ENCODE assay signal across 8 cellular contexts in the genomic region with DNA sequence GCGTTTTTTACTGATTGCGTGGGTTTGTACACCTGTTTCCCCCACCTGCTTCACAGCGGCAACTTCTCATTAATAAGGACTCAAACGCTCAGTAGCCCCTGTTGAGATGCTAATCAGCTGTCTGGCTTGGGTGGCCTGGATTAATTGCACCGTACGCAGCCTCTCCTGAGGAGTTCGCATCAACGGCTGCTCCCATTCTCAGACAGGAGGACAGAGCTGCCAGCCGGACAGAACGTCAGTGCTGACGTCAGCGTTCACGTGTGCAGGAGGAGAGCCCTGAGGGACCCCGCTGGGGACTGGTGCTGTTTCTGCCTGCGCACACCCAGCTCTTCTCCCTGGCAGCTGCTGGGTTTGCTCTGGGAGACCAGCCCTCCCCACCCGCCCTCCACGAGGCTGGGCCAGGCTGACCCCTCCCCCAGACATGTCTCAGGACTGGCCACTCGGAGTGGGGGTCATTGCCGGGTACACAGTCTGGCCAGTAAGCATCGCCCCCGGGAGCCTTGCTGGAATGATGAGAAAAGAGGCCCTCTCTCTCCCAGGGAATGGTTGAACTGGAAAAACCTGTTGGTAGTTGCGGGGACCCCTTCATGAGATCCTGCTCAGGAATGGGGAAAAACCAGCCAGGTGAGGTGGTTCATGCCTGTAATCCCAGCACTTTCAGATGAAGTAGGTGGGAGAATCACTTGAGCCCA. TPM values are rescaled to one million over a fixed set of nuclear protein-coding genes. Genes with fewer than 3 reads are reported as not detected.
A peak's percentile ranks its signal among the peaks of the same experiment; 100 is the strongest.
DNase-seq lines count a peak whose midpoint lies in the region; FAIRE-seq and TF ChIP-seq lines count a peak whose summit lies in the region.
"Had no signal": no experiment of that assay in that cellular context is flagged by ENCODE, and none has a peak within 500 bp of the region (broad histone marks: within the 10 kb centered on the region; RNA-seq: fewer than 3 reads in every experiment).

No MANE protein-coding gene starts in this region.

- DNase-seq in HT-29 (ENCODE audit: low spot score) = peak; percentile 94
- DNase-seq in Peyer's patch = peak in 2 of 3 donors; percentile 42 to 83
- DNase-seq in epithelial cell of proximal tubule (ENCODE audit: low read depth) = no peak
- DNase-seq in uterus = peak; percentile 60 to 62
- DNase-seq in HTR-8/SVneo (ENCODE audit: insufficient read length, low spot score) = no peak
- no peak for DNase-seq in dedifferentiated amniotic fluid mesenchymal stem cell (ENCODE audit: extremely low spot score)

- no peak for FAIRE-seq in HTR-8/SVneo (lab: Jason Lieb, UNC)

- TF ChIP-seq CTCF in Peyer's patch (IDR thresholded peaks at IDR 0.05) = no peak
- no peak for TF ChIP-seq CTCF in epithelial cell of proximal tubule (conservative IDR thresholded peaks at IDR 0.05; ENCODE audit: low read depth, low read length)
- TF ChIP-seq CTCF in uterus (IDR thresholded peaks at IDR 0.05) = no peak

- TF ChIP-seq POLR2A in Peyer's patch (IDR thresholded peaks at IDR 0.05) = no peak
- peak; percentile 16 to 24 for TF ChIP-seq POLR2A in uterus (IDR thresholded peaks at IDR 0.05)

- H3K36me3 ChIP-seq in Peyer's patch (no peaks in the 10 kb centered on the region), muscle layer of colon (ENCODE audit: insufficient read depth, low read length) (no peaks in the 10 kb centered on the region), uterus (no peaks in the 10 kb centered on the region)

- H3K27me3 ChIP-seq in Peyer's patch (no peaks in the 10 kb centered on the region), muscle layer of colon (ENCODE audit: control insufficient read depth in 1 of 2, insufficient read depth in 2 of 2, low read length in 2 of 2) (no peaks in the 10 kb centered on the region), uterus (no peaks in the 10 kb centered on the region)

- intact Hi-C loops in uterus (cut with DNase I; ENCODE audit: low total_unique reads) = no loop called here

- peak overlapping the region; percentile 60 for H3K9ac ChIP-seq in muscle layer of colon (ENCODE audit: low read length)

- H3K4me3 ChIP-seq in Peyer's patch = peak overlapping the region; percentile 26 to 45 (median 32)
- H3K4me3 ChIP-seq in epithelial cell of proximal tubule (ENCODE audit: low read depth, low read length) = peak overlapping the region; percentile 55
- peak overlapping the region; percentile 3 to 58 for H3K4me3 ChIP-seq in muscle layer of colon (ENCODE audit: low read depth in 1 of 2, low read length in 2 of 2)
- peak overlapping the region in 1 of 2 donors; percentile 35 for H3K4me3 ChIP-seq in uterus
- H3K4me3 ChIP-seq: SK-N-MC had no signal

- H3K9me3 ChIP-seq in Peyer's patch (no peaks in the 10 kb centered on the region), muscle layer of colon (ENCODE audit: low read length) (no peaks in the 10 kb centered on the region), uterus (no peaks in the 10 kb centered on the region)

- H3K27ac ChIP-seq in Peyer's patch (peak overlapping the region in 2 of 4 donors; percentile 39 to 63), muscle layer of colon (ENCODE audit: low read depth, low read length) (peak overlapping the region; percentile 81), uterus (peak overlapping the region; percentile 60 to 61)
- H3K27ac ChIP-seq: SK-N-MC had no signal

- H3K4me1 ChIP-seq in Peyer's patch (peaks cover 0 to 21% (median 2%) of the 10 kb centered on the region in 4 donors), muscle layer of colon (ENCODE audit: insufficient read depth, low read length) (no peaks in the 10 kb centered on the region), uterus (no peaks in the 10 kb centered on the region)

RNA-seq across cellular contexts. Expression of a gene that starts 5.7 kb away (rescaled TPM):
- 19.5 and 22.8 TPM in 2 replicates for total RNA-seq in HT-29 (2014; rRNA removed; shearing (Covaris generic))
- total RNA-seq in Peyer's patch = 100 to 1,000 TPM in 1 of 4 donors, 10 to 100 TPM in 3; 27.6 to 113 (median 42.7) TPM
- total RNA-seq in epithelial cell of proximal tubule = 17.6 and 23.4 TPM in 2 replicates
- total RNA-seq in uterus = 10 to 100 TPM in 3 of 4 donors, 1 to 10 TPM in 1; 7.4 to 45.5 (median 20.3) TPM

RNA-seq across cellular contexts. Expression of a gene that starts 9.2 kb away (rescaled TPM):
- not detected in 2 replicates for total RNA-seq in HT-29 (2014; rRNA removed; shearing (Covaris generic))
- total RNA-seq in Peyer's patch (not detected), epithelial cell of proximal tubule (not detected in 2 replicates), uterus (not detected)

Comparison
In these comparisons a context has a peak if more than half of its experiments do, and no peak if none do; other contexts are left out.
1. DNase-seq: peak in HT-29 (single experiment), Peyer's patch (2 of 3) and uterus (2 of 2); none in epithelial cell of proximal tubule (single experiment), HTR-8/SVneo (single experiment) and dedifferentiated amniotic fluid mesenchymal stem cell (single experiment).
2. POLR2A ChIP-seq: peak in uterus (2 of 2); none in Peyer's patch (0 of 2).